In genomic region chr3:67453628-67454027, GRCh38 we compare ENCODE assay signal across 21 cellular contexts.
"Had no signal": no experiment of that assay in that cellular context is flagged by ENCODE, and none has a peak within 500 bp of the region (broad histone marks: within the 10 kb centered on the region; RNA-seq: fewer than 3 reads in every experiment).

No MANE protein-coding gene starts in this region.

- FAIRE-seq: urothelium cell line had no signal

- DNase-seq: stimulated activated CD4-positive, alpha-beta T cell treated with anti-CD3 and anti-CD28 coated beads, Interleukin-2, amount 100 ng/mL, for 48 hours; stimulated activated CD4-positive, alpha-beta T cell treated with anti-CD3 and anti-CD28 coated beads, Interleukin-4, amount 100 ng/mL, for 1 hour; stimulated activated CD4-positive, alpha-beta T cell treated with anti-CD3 and anti-CD28 coated beads, Interleukin-4, amount 100 ng/mL, for 24 hours; stimulated activated CD4-positive, alpha-beta T cell treated with anti-CD3 and anti-CD28 coated beads, Interleukin-4, amount 100 ng/mL, for 4 hours; stimulated activated CD8-positive, alpha-beta memory T cell treated with anti-CD3 and anti-CD28 coated beads, Interleukin-4, amount 100 ng/mL, for 48 hours; stimulated activated naive B cell treated with anti-CD40 and anti-IgM and Interleukin-4, amounts not matched to agents 10 μg/mL and 1 μg/mL and 100 μg/mL, for 72 hours; stimulated activated naive CD4-positive, alpha-beta T cell; stimulated activated naive CD4-positive, alpha-beta T cell treated with Interleukin-2 at 50 U/mL for 16 hours; stimulated activated naive CD8-positive, alpha-beta T cell treated with anti-CD3 and anti-CD28 coated beads, Interleukin-15, amount 100 ng/mL, for 72 hours; stimulated activated naive CD8-positive, alpha-beta T cell treated with anti-CD3 and anti-CD28 coated beads, Interleukin-15, Interleukin-2, amounts not matched to agents 100 U/mL and 50 U/mL, for 24 hours; stomach; substantia nigra; testis; thyroid gland; tibial artery; transverse colon; trophoblast cell; upper lobe of left lung; upper lobe of right lung; uterus had no signal
